ENCODE assay signal across 10 cellular contexts in genomic region chr3:147412917-147413711, GRCh38. TPM values are rescaled to one million over a fixed set of nuclear protein-coding genes. Genes with fewer than 3 reads are reported as not detected.
DNase-seq lines count a peak whose midpoint lies in the region; ATAC-seq lines count a peak whose summit lies in the region.
"Had no signal": no experiment of that assay in that cellular context is flagged by ENCODE, and none has a peak within 500 bp of the region (broad histone marks: within the 10 kb centered on the region; RNA-seq: fewer than 3 reads in every experiment).

No MANE protein-coding gene starts in this region.

- peaks cover 10% of the 10 kb centered on the region for H3K4me1 ChIP-seq in adipocyte (ENCODE audit: control insufficient read depth, insufficient read depth, low read length)
- H3K4me1 ChIP-seq in iPS-18a (ENCODE audit: control insufficient read depth, low read depth, low read length): peaks cover 35% of the 10 kb centered on the region
- H3K4me1 ChIP-seq: HAP-1 had no signal

- H3K9me3 Mint-ChIP-seq in activated CD4-positive, alpha-beta T cell treated with anti-CD3 and anti-CD28 coated beads, Interleukin-2, amount 10 ng/mL, durations not matched to agents 24 days and 14 days: peaks cover 26% of the 10 kb centered on the region
- peaks cover 14 to 28% of the 10 kb centered on the region in 2 donors for H3K9me3 Mint-ChIP-seq in stimulated activated naive CD8-positive, alpha-beta T cell treated with anti-CD3 and anti-CD28 coated beads, Interleukin-15, amount 100 ng/mL, for 72 hours

- H3K4me1 Mint-ChIP-seq in activated CD4-positive, alpha-beta T cell treated with anti-CD3 and anti-CD28 coated beads, Interleukin-2, amount 10 ng/mL, durations not matched to agents 24 days and 14 days: peaks cover 19% of the 10 kb centered on the region
- H3K4me1 Mint-ChIP-seq in stimulated activated naive CD8-positive, alpha-beta T cell treated with anti-CD3 and anti-CD28 coated beads, Interleukin-15, amount 100 ng/mL, for 72 hours: peaks cover 45% of the 10 kb centered on the region

- H3K36me3 ChIP-seq in adipocyte (ENCODE audit: control insufficient read depth, insufficient read depth, low read length, severe bottlenecking) (no peaks in the 10 kb centered on the region), iPS-18a (ENCODE audit: control insufficient read depth, low read depth, low read length) (no peaks in the 10 kb centered on the region)
- H3K36me3 ChIP-seq: HAP-1 had no signal

- peak overlapping the region; percentile 65 for H3K4me3 Mint-ChIP-seq in activated CD4-positive, alpha-beta T cell treated with anti-CD3 and anti-CD28 coated beads, Interleukin-2, amount 10 ng/mL, durations not matched to agents 24 days and 14 days
- peak overlapping the region; percentile 69 to 84 for H3K4me3 Mint-ChIP-seq in stimulated activated naive CD8-positive, alpha-beta T cell treated with anti-CD3 and anti-CD28 coated beads, Interleukin-15, amount 100 ng/mL, for 72 hours

- H3K27ac ChIP-seq in iPS-18a (ENCODE audit: low read length): no peak overlapping the region

- H3K4me3 ChIP-seq in adipocyte (ENCODE audit: low read length) (peak overlapping the region; percentile 71), iPS-18a (ENCODE audit: low read length) (peak overlapping the region; percentile 52)
- H3K4me3 ChIP-seq: HAP-1 had no signal

- H3K27me3 ChIP-seq in adipocyte (replicated peaks; ENCODE audit: control insufficient read depth, insufficient read depth, low read length) (peaks cover 89% of the 10 kb centered on the region), iPS-18a (ENCODE audit: control insufficient read depth, insufficient read depth, low read length) (peaks cover 100% of the 10 kb centered on the region)

- peak overlapping the region; percentile 79 for H3K27ac Mint-ChIP-seq in activated CD4-positive, alpha-beta T cell treated with anti-CD3 and anti-CD28 coated beads, Interleukin-2, amount 10 ng/mL, durations not matched to agents 24 days and 14 days
- H3K27ac Mint-ChIP-seq in stimulated activated naive CD8-positive, alpha-beta T cell treated with anti-CD3 and anti-CD28 coated beads, Interleukin-15, amount 100 ng/mL, for 72 hours: peak overlapping the region in 1 of 2 donors; percentile 60

- H3K27me3 Mint-ChIP-seq in activated CD4-positive, alpha-beta T cell treated with anti-CD3 and anti-CD28 coated beads, Interleukin-2, amount 10 ng/mL, durations not matched to agents 24 days and 14 days: peaks cover 67% of the 10 kb centered on the region
- peaks cover 94% of the 10 kb centered on the region for H3K27me3 Mint-ChIP-seq in stimulated activated naive CD8-positive, alpha-beta T cell treated with anti-CD3 and anti-CD28 coated beads, Interleukin-15, amount 100 ng/mL, for 72 hours

- peaks cover 21% of the 10 kb centered on the region for H3K36me3 Mint-ChIP-seq in activated CD4-positive, alpha-beta T cell treated with anti-CD3 and anti-CD28 coated beads, Interleukin-2, amount 10 ng/mL, durations not matched to agents 24 days and 14 days (ENCODE audit: low read depth)

- intact Hi-C loops in activated CD4-positive, alpha-beta T cell treated with anti-CD3 and anti-CD28 coated beads, Interleukin-2, amount 10 ng/mL, durations not matched to agents 24 days and 14 days (cut with micrococcal nuclease): loop anchor here (1.0 to 2.0 kb wide), 3 partner anchors 8 to 52 kb away; no protein-coding TSS in a partner anchor

- H3K9ac ChIP-seq in adipocyte (ENCODE audit: low read length): no peak overlapping the region
- no peak overlapping the region for H3K9ac ChIP-seq in iPS-18a (ENCODE audit: low read length)

- no peak for ATAC-seq in stimulated activated naive CD8-positive, alpha-beta T cell treated with anti-CD3 and anti-CD28 coated beads, Interleukin-15, amount 100 ng/mL, for 72 hours
- no peak for ATAC-seq in GM18511 (IDR thresholded peaks at IDR 0.05; ENCODE audit: unreplicated experiment)

- H3K9me3 ChIP-seq in adipocyte (ENCODE audit: control insufficient read depth, low read length): peaks cover 24% of the 10 kb centered on the region
- no peaks in the 10 kb centered on the region for H3K9me3 ChIP-seq in iPS-18a (ENCODE audit: control insufficient read depth, low read depth, low read length)
- H3K9me3 ChIP-seq: HAP-1 had no signal

- DNase-seq in activated CD4-positive, alpha-beta T cell treated with anti-CD3 and anti-CD28 coated beads, Interleukin-2, amount 10 ng/mL, durations not matched to agents 24 days and 14 days: no peak
- DNase-seq in activated CD4-positive, alpha-beta T cell treated with anti-CD3 and anti-CD28 coated beads for 4 hours: no peak
- no peak for DNase-seq in adipocyte (ENCODE audit: low read depth)
- DNase-seq in stimulated activated naive CD8-positive, alpha-beta T cell treated with anti-CD3 and anti-CD28 coated beads, Interleukin-15, amount 100 ng/mL, for 72 hours: no peak
- no peak for DNase-seq in stimulated activated CD8-positive, alpha-beta memory T cell treated with anti-CD3 and anti-CD28 coated beads, Interleukin-4, amount 100 ng/mL, for 48 hours
- no peak for DNase-seq in CD1c-positive myeloid dendritic cell (ENCODE audit: extremely low spot score)
- DNase-seq: NCI-H774 had no signal

RNA-seq across cellular contexts. Expression of gene ZIC1, which starts 3.9 kb away (rescaled TPM):
- total RNA-seq in activated CD4-positive, alpha-beta T cell treated with anti-CD3 and anti-CD28 coated beads, Interleukin-2, amount 10 ng/mL, durations not matched to agents 24 days and 14 days: not detected in 2 replicates

RNA-seq across cellular contexts. Expression of gene ZIC4, which starts 6.8 kb away (rescaled TPM):
- not detected in 2 replicates for total RNA-seq in activated CD4-positive, alpha-beta T cell treated with anti-CD3 and anti-CD28 coated beads, Interleukin-2, amount 10 ng/mL, durations not matched to agents 24 days and 14 days
